Comparison of ENCODE assay signal across 19 cellular contexts in genomic region chr11:3002346-3002745, GRCh38. TPM values are rescaled to one million over a fixed set of nuclear protein-coding genes. Genes with fewer than 3 reads are reported as not detected.
DNase-seq lines count a peak whose midpoint lies in the region; ATAC-seq and TF ChIP-seq lines count a peak whose summit lies in the region.
"Had no signal": no experiment of that assay in that cellular context is flagged by ENCODE, and none has a peak within 500 bp of the region (broad histone marks: within the 10 kb centered on the region; RNA-seq: fewer than 3 reads in every experiment).

No MANE protein-coding gene starts in this region.

- H3K36me3 Mint-ChIP-seq in stimulated activated effector memory CD8-positive, alpha-beta T cell treated with anti-CD3 and anti-CD28 coated beads, Interleukin-12 subunit alpha, Interleukin-12 subunit beta, amount 100 ng/mL, for 72 hours: peaks cover 83% of the 10 kb centered on the region

- H3K4me1 ChIP-seq in Panc1 (ENCODE audit: control insufficient read depth, insufficient read depth, low read length): peaks cover 43% of the 10 kb centered on the region

- peaks cover 22% of the 10 kb centered on the region for H3K36me3 ChIP-seq in Panc1 (ENCODE audit: control insufficient read depth, insufficient read depth, low read length)

- DNase-seq in NOMO-1 treated with DMSO at 0.1 percent for 48 hours (lab: John Stamatoyannopoulos, UW; ENCODE audit: unreplicated experiment) (peak; percentile 14), NOMO-1 treated with dmso at 0.1 percent for 144 hours (lab: John Stamatoyannopoulos, UW; ENCODE audit: unreplicated experiment) (no peak), Panc1 (ENCODE audit: low read depth, low spot score) (no peak), coronary artery (ENCODE audit: low spot score) (peak; percentile 41), OCI-M1 (lab: John Stamatoyannopoulos, UW) (no peak), NCI-H2227 treated with DMSO at 0.1 percent for 48 hours (lab: John Stamatoyannopoulos, UW) (no peak)
- no peak for DNase-seq in stimulated activated effector memory CD8-positive, alpha-beta T cell treated with anti-CD3 and anti-CD28 coated beads, Interleukin-12 subunit alpha, Interleukin-12 subunit beta, amount 100 ng/mL, for 72 hours (ENCODE audit: low spot score in 2 of 2)
- DNase-seq: 8988T; activated CD4-positive, alpha-beta memory T cell treated with anti-CD3 and anti-CD28 coated beads for 36 hours; endodermal cell; heart right ventricle; NCI-H1092 treated with DMSO at 0.1 percent for 48 hours; NCI-H2081 treated with DMSO at 0.1 percent for 48 hours; NCI-H510A treated with DMSO at 0.1 percent for 48 hours; stimulated activated CD4-positive, alpha-beta T cell treated with anti-CD3 and anti-CD28 coated beads, Interleukin-2, amount 100 ng/mL, for 48 hours; SW 1271 had no signal

- intact Hi-C loops in Panc1 (cut with micrococcal nuclease; ENCODE audit: unreplicated experiment): no loop called here

- ATAC-seq in Panc1 (no peak), GM21367 (IDR thresholded peaks at IDR 0.05; ENCODE audit: unreplicated experiment) (no peak)
- no peak for ATAC-seq in stimulated activated effector memory CD8-positive, alpha-beta T cell treated with anti-CD3 and anti-CD28 coated beads, Interleukin-12 subunit alpha, Interleukin-12 subunit beta, amount 100 ng/mL, for 72 hours
- ATAC-seq: GM12878 had no signal

- H3K27ac Mint-ChIP-seq in stimulated activated effector memory CD8-positive, alpha-beta T cell treated with anti-CD3 and anti-CD28 coated beads, Interleukin-12 subunit alpha, Interleukin-12 subunit beta, amount 100 ng/mL, for 72 hours: peak overlapping the region; percentile 82
- H3K27ac Mint-ChIP-seq: activated CD4-positive, alpha-beta memory T cell treated with anti-CD3 and anti-CD28 coated beads for 36 hours had no signal

- peaks cover 11% of the 10 kb centered on the region for H3K4me1 Mint-ChIP-seq in stimulated activated effector memory CD8-positive, alpha-beta T cell treated with anti-CD3 and anti-CD28 coated beads, Interleukin-12 subunit alpha, Interleukin-12 subunit beta, amount 100 ng/mL, for 72 hours
- H3K4me1 Mint-ChIP-seq: central memory CD8-positive, alpha-beta T cell had no signal

- H3K27ac ChIP-seq in Panc1 (ENCODE audit: low read length) (peak overlapping the region; percentile 84), coronary artery (no peak overlapping the region)

- no peak for TF ChIP-seq CTCF in Panc1 (IDR thresholded peaks at IDR 0.05)
- no peak for TF ChIP-seq CTCF in coronary artery (IDR thresholded peaks at IDR 0.05)

- no peaks in the 10 kb centered on the region for H3K27me3 ChIP-seq in Panc1 (ENCODE audit: control insufficient read depth, insufficient read depth, low read length)
- H3K27me3 ChIP-seq: heart right ventricle had no signal

- H3K9me3 Mint-ChIP-seq in stimulated activated effector memory CD8-positive, alpha-beta T cell treated with anti-CD3 and anti-CD28 coated beads, Interleukin-12 subunit alpha, Interleukin-12 subunit beta, amount 100 ng/mL, for 72 hours: no peaks in the 10 kb centered on the region
- H3K9me3 Mint-ChIP-seq: activated CD4-positive, alpha-beta memory T cell treated with anti-CD3 and anti-CD28 coated beads for 36 hours; central memory CD8-positive, alpha-beta T cell; endodermal cell had no signal

- POLR2A ChIA-PET in Panc1 (lab: Charles Lee): no interaction called here

- no peaks in the 10 kb centered on the region for H3K9me3 ChIP-seq in Panc1 (ENCODE audit: control insufficient read depth, insufficient read depth, low read depth, low read length)
- H3K9me3 ChIP-seq: heart right ventricle had no signal

- H3K4me3 ChIP-seq in Panc1 (ENCODE audit: low read depth in 2 of 2, low read length in 2 of 2): no peak overlapping the region
- no peak overlapping the region for H3K4me3 ChIP-seq in coronary artery
- H3K4me3 ChIP-seq: GM12878, heart right ventricle had no signal

- CTCF ChIA-PET in Panc1 (lab: Charles Lee): no interaction called here

- in situ Hi-C loops in Panc1 (cut with HindIII; ENCODE audit: low pct_unique_long_range_greater_than_20kb, low sequenced_read_pairs): no loop called here

- H3K4me3 Mint-ChIP-seq in stimulated activated effector memory CD8-positive, alpha-beta T cell treated with anti-CD3 and anti-CD28 coated beads, Interleukin-12 subunit alpha, Interleukin-12 subunit beta, amount 100 ng/mL, for 72 hours: no peak overlapping the region
- H3K4me3 Mint-ChIP-seq: activated CD4-positive, alpha-beta memory T cell treated with anti-CD3 and anti-CD28 coated beads for 36 hours; central memory CD8-positive, alpha-beta T cell; endodermal cell had no signal

- BruUV-seq in Panc1 (replicated peaks; lab: Mats Ljungman, UMichigan): no TSS peak

RNA-seq across cellular contexts. Expression of gene NAP1L4, which starts 10.2 kb away (rescaled TPM):
- 274 TPM for total RNA-seq in Panc1 (2021; ENCODE audit: unreplicated experiment)
- 162 TPM for polyA plus RNA-seq in Panc1 (2012; ENCODE audit: insufficient read length)

RNA-seq across cellular contexts. Expression of gene CARS1, which starts 54.9 kb away (rescaled TPM):
- 120 TPM for total RNA-seq in Panc1 (2021; ENCODE audit: unreplicated experiment)
- 264 TPM for polyA plus RNA-seq in Panc1 (2012; ENCODE audit: insufficient read length)

Comparison
In these comparisons a context has a peak if more than half of its experiments do, and no peak if none do; other contexts are left out.
1. DNase-seq: peak in NOMO-1 treated with DMSO at 0.1 percent for 48 hours (single experiment) and coronary artery (single experiment); none in NOMO-1 treated with dmso at 0.1 percent for 144 hours (single experiment), Panc1 (single experiment), stimulated activated effector memory CD8-positive, alpha-beta T cell treated with anti-CD3 and anti-CD28 coated beads, Interleukin-12 subunit alpha, Interleukin-12 subunit beta, amount 100 ng/mL, for 72 hours (0 of 2), OCI-M1 (single experiment) and NCI-H2227 treated with DMSO at 0.1 percent for 48 hours (single experiment).